ENCODE assay signal across 1 cellular context in genomic region chr6:52089758-52090348, GRCh38.
TF ChIP-seq lines count a peak whose summit lies in the region.

No MANE protein-coding gene starts in this region.

TF ChIP-seq in liver, 16 proteins besides CTCF, POLR2A, EP300 and RAD21 (continued from another document):
- TF ChIP-seq, protein P1, sequence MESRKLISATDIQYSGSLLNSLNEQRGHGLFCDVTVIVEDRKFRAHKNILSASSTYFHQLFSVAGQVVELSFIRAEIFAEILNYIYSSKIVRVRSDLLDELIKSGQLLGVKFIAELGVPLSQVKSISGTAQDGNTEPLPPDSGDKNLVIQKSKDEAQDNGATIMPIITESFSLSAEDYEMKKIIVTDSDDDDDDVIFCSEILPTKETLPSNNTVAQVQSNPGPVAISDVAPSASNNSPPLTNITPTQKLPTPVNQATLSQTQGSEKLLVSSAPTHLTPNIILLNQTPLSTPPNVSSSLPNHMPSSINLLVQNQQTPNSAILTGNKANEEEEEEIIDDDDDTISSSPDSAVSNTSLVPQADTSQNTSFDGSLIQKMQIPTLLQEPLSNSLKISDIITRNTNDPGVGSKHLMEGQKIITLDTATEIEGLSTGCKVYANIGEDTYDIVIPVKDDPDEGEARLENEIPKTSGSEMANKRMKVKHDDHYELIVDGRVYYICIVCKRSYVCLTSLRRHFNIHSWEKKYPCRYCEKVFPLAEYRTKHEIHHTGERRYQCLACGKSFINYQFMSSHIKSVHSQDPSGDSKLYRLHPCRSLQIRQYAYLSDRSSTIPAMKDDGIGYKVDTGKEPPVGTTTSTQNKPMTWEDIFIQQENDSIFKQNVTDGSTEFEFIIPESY (IDR thresholded peaks at IDR 0.05) = no peak
- TF ChIP-seq HNF4A (conservative IDR thresholded peaks at IDR 0.05) (peak; percentile 62 to 67), TAF1 (conservative IDR thresholded peaks at IDR 0.05) (no peak), YY1 (IDR thresholded peaks at IDR 0.05) (no peak), EGR1 (IDR thresholded peaks at IDR 0.05; ENCODE audit: low read depth in 2 of 2) (peak in 1 of 2 donors; percentile 48), GABPA (IDR thresholded peaks at IDR 0.05 in 1 of 2, conservative IDR thresholded peaks at IDR 0.05 in 1 of 2) (no peak), HNF4G (IDR thresholded peaks at IDR 0.05) (no peak), NR2F2 (IDR thresholded peaks at IDR 0.05) (no peak), REST (IDR thresholded peaks at IDR 0.05) (no peak)
- TF ChIP-seq, protein P2, sequence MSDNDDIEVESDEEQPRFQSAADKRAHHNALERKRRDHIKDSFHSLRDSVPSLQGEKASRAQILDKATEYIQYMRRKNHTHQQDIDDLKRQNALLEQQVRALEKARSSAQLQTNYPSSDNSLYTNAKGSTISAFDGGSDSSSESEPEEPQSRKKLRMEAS (IDR thresholded peaks at IDR 0.05) = no peak
